8 cellular contexts compared by ENCODE assay signal in the genomic region with DNA sequence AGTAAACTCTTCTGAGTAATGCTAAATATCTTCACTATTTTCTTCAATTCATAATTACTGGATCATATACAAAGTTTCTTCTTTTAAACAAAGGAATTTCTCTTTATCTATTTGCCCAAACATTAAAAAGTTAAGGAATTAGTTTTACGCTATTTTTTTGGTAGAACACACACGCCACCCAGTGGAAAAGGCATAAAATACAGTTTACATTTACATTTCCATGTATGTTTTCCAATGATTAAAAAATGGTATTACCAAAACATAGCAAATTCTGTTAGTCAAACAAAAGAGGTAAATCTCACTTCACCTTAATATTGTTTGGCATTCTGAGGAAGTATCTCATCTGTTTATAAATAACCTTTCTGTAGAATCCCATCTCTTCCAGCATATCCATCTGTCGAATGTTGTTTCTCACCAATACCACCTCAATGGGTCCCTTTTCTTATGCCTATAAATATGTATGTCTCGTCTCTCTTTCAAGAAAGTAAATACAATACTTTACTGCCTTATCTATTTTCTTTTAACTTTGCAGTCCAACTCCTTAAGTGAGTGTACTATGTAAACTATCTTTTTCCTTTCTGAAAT. TPM values are rescaled to one million over a fixed set of nuclear protein-coding genes. Genes with fewer than 3 reads are reported as not detected.
A peak's percentile ranks its signal among the peaks of the same experiment; 100 is the strongest.
DNase-seq lines count a peak whose midpoint lies in the region; ATAC-seq, FAIRE-seq and TF ChIP-seq lines count a peak whose summit lies in the region.

No MANE protein-coding gene starts in this region.

- H3K9me3 Mint-ChIP-seq in CD8-positive, alpha-beta T cell, result no peaks in the 10 kb centered on the region

- H3K27ac ChIP-seq in CD8-positive, alpha-beta T cell (ENCODE audit: low read depth, low read length), result no peak overlapping the region
- H3K27ac ChIP-seq in caudate nucleus (ENCODE audit: low read depth, low read length), result no peak overlapping the region

- CTCF ChIA-PET in CD8-positive, alpha-beta T cell (lab: Charles Lee), result interaction anchor here (0.8 to 2.9 kb wide), 4 partner anchors 13 to 319 kb away, joined by 3 to 21 read pairs (median 3); partner anchors contain the start of gene HSPD1

- H3K27me3 ChIP-seq in CD8-positive, alpha-beta T cell (ENCODE audit: insufficient read depth, low read length), result no peaks in the 10 kb centered on the region

- FAIRE-seq in RCC 7860 (lab: Jason Lieb, UNC), result peak; percentile 85

- POLR2A ChIA-PET in CD8-positive, alpha-beta T cell (lab: Charles Lee), result no interaction called here

- H3K9me3 ChIP-seq in CD8-positive, alpha-beta T cell (ENCODE audit: low read length), result no peaks in the 10 kb centered on the region

- no peaks in the 10 kb centered on the region for H3K4me1 Mint-ChIP-seq in CD8-positive, alpha-beta T cell (ENCODE audit: low read depth)

- DNase-seq in CD8-positive, alpha-beta T cell, result peak in 1 of 7 experiments; percentile 38
- DNase-seq in GM13976 (ENCODE audit: low spot score) (no peak), RCC 7860 (ENCODE audit: low spot score) (peak; percentile 24), epithelial cell of proximal tubule (ENCODE audit: low read depth) (no peak), pons (ENCODE audit: low spot score) (peak; percentile 73), GOT3 (lab: John Stamatoyannopoulos, UW) (no peak), caudate nucleus (lab: John Stamatoyannopoulos, UW) (no peak)

- no peaks in the 10 kb centered on the region for H3K27me3 Mint-ChIP-seq in CD8-positive, alpha-beta T cell (ENCODE audit: low read depth)

- no peak overlapping the region for H3K4me3 ChIP-seq in CD8-positive, alpha-beta T cell (ENCODE audit: low read depth, low read length)
- no peak overlapping the region for H3K4me3 ChIP-seq in epithelial cell of proximal tubule (ENCODE audit: low read depth, low read length)

- H3K4me3 Mint-ChIP-seq in CD8-positive, alpha-beta T cell, result no peak overlapping the region

- ATAC-seq in CD8-positive, alpha-beta T cell, result no peak
- no peak for ATAC-seq in HG03135 (IDR thresholded peaks at IDR 0.05; ENCODE audit: unreplicated experiment)

- H3K36me3 ChIP-seq in CD8-positive, alpha-beta T cell (ENCODE audit: insufficient read depth, low read length), result no peaks in the 10 kb centered on the region

- peak; percentile 97 for TF ChIP-seq CTCF in CD8-positive, alpha-beta T cell (IDR thresholded peaks at IDR 0.05)
- TF ChIP-seq CTCF in GM13976 (IDR thresholded peaks at IDR 0.05; ENCODE audit: borderline replicate concordance, control extremely low read depth, extremely low read depth, insufficient read depth, missing control alignments), result peak; percentile 40
- TF ChIP-seq CTCF in epithelial cell of proximal tubule (conservative IDR thresholded peaks at IDR 0.05; ENCODE audit: low read depth, low read length), result peak; percentile 65

- no peaks in the 10 kb centered on the region for H3K36me3 Mint-ChIP-seq in CD8-positive, alpha-beta T cell

- no peaks in the 10 kb centered on the region for H3K4me1 ChIP-seq in CD8-positive, alpha-beta T cell (ENCODE audit: insufficient read depth, low read length)

- intact Hi-C loops in CD8-positive, alpha-beta T cell (cut with DNase I, micrococcal nuclease), result loop anchor here (1.0 to 10.0 kb wide), 12 partner anchors 71 to 1027 kb away; partner anchors contain the start of gene HSPD1 (in 1 of the 2)

- no peak overlapping the region for H3K27ac Mint-ChIP-seq in CD8-positive, alpha-beta T cell

- in situ Hi-C loops in GM13976 (cut with MboI; ENCODE audit: low sequenced_read_pairs, unreplicated experiment), result loop anchor here (5.0 kb wide), 1 partner anchor 71 kb away; the partner anchor contains the start of gene MARS2

RNA-seq across cellular contexts. Expression of gene BOLL, which starts 7.2 kb away (rescaled TPM):
- total RNA-seq in CD8-positive, alpha-beta T cell, result not detected
- not detected in 2 replicates for total RNA-seq in epithelial cell of proximal tubule

RNA-seq across cellular contexts. Expression of gene PLCL1, which starts 26.5 kb away (rescaled TPM):
- total RNA-seq in CD8-positive, alpha-beta T cell, result 1 to 10 TPM; 8.2 to 8.3 TPM
- under 0.01 TPM in 1 of 2 replicates, not detected in the other for total RNA-seq in epithelial cell of proximal tubule

Comparison
In these comparisons a context has a peak if more than half of its experiments do, and no peak if none do; other contexts are left out.
1. DNase-seq: peak in RCC 7860 (single experiment) and pons (single experiment); none in GM13976 (single experiment), epithelial cell of proximal tubule (single experiment), GOT3 (single experiment) and caudate nucleus (0 of 61).
2. CTCF ChIP-seq: peak in every context shown above with its lines; median percentile 97 in CD8-positive, alpha-beta T cell; 65 in epithelial cell of proximal tubule; 40 in GM13976.